ENCODE assay signal across 8 cellular contexts in the genomic region with DNA sequence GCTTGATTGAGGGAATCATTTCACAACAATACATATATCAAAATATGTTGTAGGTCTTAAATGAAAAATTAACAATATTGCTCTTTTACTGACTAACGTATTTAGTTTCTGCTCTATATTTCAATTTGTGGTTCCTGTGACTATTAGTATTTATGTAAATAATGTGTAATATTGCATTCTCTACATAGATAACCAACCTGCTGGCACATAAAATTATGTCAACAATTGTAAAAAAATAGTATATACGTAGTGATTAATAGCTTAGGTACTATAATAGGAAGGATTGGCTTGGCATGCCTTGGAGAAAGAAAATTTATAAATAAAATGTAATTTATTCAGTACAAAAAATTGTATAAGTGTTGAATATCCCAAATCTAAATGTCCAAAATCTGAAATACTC.
"Had no signal": no experiment of that assay in that cellular context is flagged by ENCODE, and none has a peak within 500 bp of the region (broad histone marks: within the 10 kb centered on the region; RNA-seq: fewer than 3 reads in every experiment).

No MANE protein-coding gene starts in this region.

- FAIRE-seq: G401.6, GM12878, GM12891, GM12892, GM18507, GM19239 had no signal

- ATAC-seq: GM12878 had no signal

- DNase-seq: GDM1, GF-D8 had no signal

- H3K4me3 ChIP-seq: GM12878 had no signal
